8 cellular contexts compared by ENCODE assay signal in genomic region chr10:43202657-43203490, GRCh38.
DNase-seq lines count a peak whose midpoint lies in the region; ATAC-seq and TF ChIP-seq lines count a peak whose summit lies in the region.

No MANE protein-coding gene starts in this region.

- H3K27me3 ChIP-seq in GM06990 (replicated peaks; ENCODE audit: control insufficient read depth, insufficient read depth, low read length), result no peaks in the 10 kb centered on the region; the same call in 1 of the 2 replicates
- H3K27me3 ChIP-seq in cardiac muscle cell, result no peaks in the 10 kb centered on the region
- no peaks in the 10 kb centered on the region for H3K27me3 ChIP-seq in skeletal muscle satellite cell (ENCODE audit: control insufficient read depth, insufficient read depth, low read length)

- H3K9me3 ChIP-seq in cardiac muscle cell (ENCODE audit: low read depth) (no peaks in the 10 kb centered on the region), skeletal muscle satellite cell (replicated peaks; ENCODE audit: low read length) (no peaks in the 10 kb centered on the region)

- no peak overlapping the region for H3K27ac ChIP-seq in cardiac muscle cell

- DNase-seq in GM06990 (ENCODE audit: extremely low read depth, insufficient read length), result peak; percentile 29
- DNase-seq in activated T-cell treated with anti-CD3 and anti-CD28 coated beads, Interleukin-2, amount 50 U/mL, for 48 hours, result peak; percentile 42 to 64
- DNase-seq in cardiac muscle cell (ENCODE audit: low read depth in 1 of 2, low spot score in 1 of 2), result peak; percentile 11 to 39
- DNase-seq in inferior parietal cortex (ENCODE audit: extremely low spot score), result no peak
- DNase-seq in T1000 (lab: John Stamatoyannopoulos, UW), result no peak

- H3K9ac ChIP-seq in skeletal muscle satellite cell (ENCODE audit: low read depth, low read length), result no peak overlapping the region

- TF ChIP-seq CTCF in GM06990 (IDR thresholded peaks at IDR 0.05; ENCODE audit: insufficient read depth, low read length, poor library complexity, severe bottlenecking) (no peak), cardiac muscle cell (IDR thresholded peaks at IDR 0.05; ENCODE audit: low read depth, low read length) (no peak)

- H3K4me3 ChIP-seq in GM06990 (replicated peaks; ENCODE audit: low read depth, low read length) (peak overlapping the region; percentile 58), cardiac muscle cell (peak overlapping the region; percentile 23), skeletal muscle satellite cell (ENCODE audit: low read length) (peak overlapping the region; percentile 49)

- no peaks in the 10 kb centered on the region for H3K36me3 ChIP-seq in GM06990 (ENCODE audit: control insufficient read depth, insufficient read depth, low read length)
- no peaks in the 10 kb centered on the region for H3K36me3 ChIP-seq in cardiac muscle cell
- H3K36me3 ChIP-seq in skeletal muscle satellite cell (ENCODE audit: insufficient read depth, low read length), result no peaks in the 10 kb centered on the region

- peak; percentile 36 for ATAC-seq in HG03342 (IDR thresholded peaks at IDR 0.05; ENCODE audit: unreplicated experiment)
- ATAC-seq in HG03457 (IDR thresholded peaks at IDR 0.05; ENCODE audit: unreplicated experiment), result no peak

- no peaks in the 10 kb centered on the region for H3K4me1 ChIP-seq in cardiac muscle cell (ENCODE audit: low read depth)
- H3K4me1 ChIP-seq in skeletal muscle satellite cell (ENCODE audit: control insufficient read depth, insufficient read depth, low read length), result peaks cover 5% of the 10 kb centered on the region

- H3K4me2 ChIP-seq in skeletal muscle satellite cell (ENCODE audit: low read length), result peak overlapping the region; percentile 81

Comparison
In these comparisons a context has a peak if more than half of its experiments do, and no peak if none do; other contexts are left out.
1. DNase-seq: peak in GM06990 (single experiment), activated T-cell treated with anti-CD3 and anti-CD28 coated beads, Interleukin-2, amount 50 U/mL, for 48 hours (2 of 2) and cardiac muscle cell (2 of 2); none in inferior parietal cortex (single experiment) and T1000 (single experiment).
2. Peak in every context shown above with its lines, with median percentiles within 50 percentile points of each other: H3K4me3 ChIP-seq.